24 cellular contexts compared by ENCODE assay signal in the genomic region with DNA sequence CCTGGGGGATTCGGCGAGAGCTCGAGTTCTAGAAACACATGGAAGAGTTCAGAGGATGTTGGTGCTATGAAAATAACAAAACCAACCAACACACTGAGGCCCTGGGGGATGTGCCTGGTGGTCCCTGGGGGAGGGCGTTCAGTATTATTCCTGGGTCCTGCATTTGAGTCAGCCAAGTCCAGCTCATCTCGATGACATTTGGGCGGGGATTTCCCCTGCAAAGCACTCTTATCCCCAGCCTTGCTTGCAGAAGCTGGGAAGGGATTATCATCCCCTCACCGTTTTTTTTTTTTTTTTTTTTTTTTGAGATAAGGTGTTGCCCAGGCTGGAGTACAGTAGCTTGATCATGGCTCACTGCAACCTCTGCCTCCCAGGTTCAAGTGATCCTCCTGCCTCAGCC. TPM values are rescaled to one million over a fixed set of nuclear protein-coding genes. Genes with fewer than 3 reads are reported as not detected.
A peak's percentile ranks its signal among the peaks of the same experiment; 100 is the strongest.
DNase-seq lines count a peak whose midpoint lies in the region; ATAC-seq, FAIRE-seq and TF ChIP-seq lines count a peak whose summit lies in the region.
"Had no signal": no experiment of that assay in that cellular context is flagged by ENCODE, and none has a peak within 500 bp of the region (broad histone marks: within the 10 kb centered on the region; RNA-seq: fewer than 3 reads in every experiment).

No MANE protein-coding gene starts in this region.

- no TSS peak for BruUV-seq in HepG2 (replicated peaks; lab: Mats Ljungman, UMichigan)

- no peak overlapping the region for H4K91ac ChIP-seq in neuronal stem cell (ENCODE audit: low read depth, low read length, poor library complexity)

- no peak overlapping the region for H3K14ac ChIP-seq in neuronal stem cell (ENCODE audit: low read length)

- no peak for FAIRE-seq in HepG2 (lab: Jason Lieb, UNC)

- H4K20me1 ChIP-seq in Karpas-422 (ENCODE audit: insufficient read depth, low read depth, low read length) (no peaks in the 10 kb centered on the region), HepG2 (ENCODE audit: insufficient read depth, low read length) (no peaks in the 10 kb centered on the region)

- H3K9me3 Mint-ChIP-seq in brain: peaks cover 10 to 22% (median 14%) of the 10 kb centered on the region in 5 experiments
- H3K9me3 Mint-ChIP-seq: natural killer cell treated with Interleukin-12 subunit alpha and Interleukin-12 subunit beta and Interleukin-15 and Interleukin-18, amount 100 ng/mL, for 72 hours had no signal

- peaks cover 4% of the 10 kb centered on the region for H3K27me3 Mint-ChIP-seq in brain

- peak overlapping the region; percentile 50 for H3K18ac ChIP-seq in neuronal stem cell (ENCODE audit: low read length)

- H3K23ac ChIP-seq in neuronal stem cell (ENCODE audit: low read depth, low read length, poor library complexity): no peak overlapping the region

- in situ Hi-C loops in HepG2 (cut with HindIII; ENCODE audit: extremely low pct_ligation_motif_present, low pct_unique_long_range_greater_than_20kb): no loop called here

- H3K79me2 ChIP-seq in Karpas-422 (ENCODE audit: low read length) (no peaks in the 10 kb centered on the region), HepG2 (ENCODE audit: insufficient read depth, low read length) (no peaks in the 10 kb centered on the region)

- POLR2A ChIA-PET in HepG2 (lab: Yijun Ruan, JAX): no interaction called here

- no peak overlapping the region for H2BK5ac ChIP-seq in neuronal stem cell (ENCODE audit: low read length)

- no peak for ATAC-seq in HepG2
- ATAC-seq: natural killer cell treated with Interleukin-12 subunit alpha and Interleukin-12 subunit beta and Interleukin-15 and Interleukin-18, amount 100 ng/mL, for 72 hours had no signal

- peak; percentile 70 for DNase-seq in Daoy (ENCODE audit: low read depth)
- DNase-seq in Karpas-422: peak; percentile 32
- no peak for DNase-seq in neuronal stem cell (ENCODE audit: low spot score)
- no peak for DNase-seq in HepG2 (ENCODE audit: low spot score)
- no peak for DNase-seq in testis
- DNase-seq in colonic mucosa: no peak
- no peak for DNase-seq in activated CD4-positive, alpha-beta T cell treated with anti-CD3 and anti-CD28 coated beads, Interleukin-2, amount 50 U/mL, for 1 hour
- DNase-seq: activated CD4-positive, alpha-beta memory T cell treated with anti-CD3 and anti-CD28 coated beads, Interleukin-2, amount 10 ng/mL, durations not matched to agents 7 days and 5 days; activated CD4-positive, CD25-positive, alpha-beta regulatory T cell; activated naive CD4-positive, alpha-beta T cell; anterior cingulate cortex; cerebellar nuclear complex; DMS153; esophagus squamous epithelium; KG1; midbrain; NCI-H1694 treated with DMSO at 0.1 percent for 48 hours; NCI-H2227 treated with DMSO at 0.1 percent for 48 hours; Peyer's patch; SK-N-SH had no signal

- H3K27me3 ChIP-seq in Karpas-422 (ENCODE audit: low read length) (no peaks in the 10 kb centered on the region), neuronal stem cell (ENCODE audit: control insufficient read depth in 3 of 3, insufficient read depth in 3 of 3, low read depth in 1 of 3, low read length in 3 of 3) (peaks cover 0 to 13% (median 0%) of the 10 kb centered on the region in 3 experiments), HepG2 (ENCODE audit: control insufficient read depth in 1 of 2, insufficient read depth in 2 of 2, low read length in 2 of 2) (no peaks in the 10 kb centered on the region), testis (no peaks in the 10 kb centered on the region), colonic mucosa (peaks cover 3% of the 10 kb centered on the region)
- H3K27me3 ChIP-seq: Peyer's patch had no signal

- TF ChIP-seq POLR2A in HepG2 (IDR thresholded peaks at IDR 0.05; ENCODE audit: insufficient read depth in 1 of 2, low read depth in 2 of 2, low read length in 2 of 2) (no peak), testis (IDR thresholded peaks at IDR 0.05) (no peak)

- no peak overlapping the region for H3K4ac ChIP-seq in neuronal stem cell (ENCODE audit: low read length)

- H3K4me2 ChIP-seq in Karpas-422 (ENCODE audit: low read depth, low read length, poor library complexity, severe bottlenecking) (no peak overlapping the region), neuronal stem cell (ENCODE audit: insufficient read depth, low read length, poor library complexity, severe bottlenecking) (no peak overlapping the region), HepG2 (ENCODE audit: low read depth, low read length) (no peak overlapping the region)
- H3K4me2 ChIP-seq: SK-N-SH had no signal

- no peaks in the 10 kb centered on the region for H3K79me1 ChIP-seq in neuronal stem cell (ENCODE audit: low read depth, low read length)

- H3K9ac ChIP-seq in Karpas-422 (ENCODE audit: low read length): no peak overlapping the region
- H3K9ac ChIP-seq in neuronal stem cell (ENCODE audit: low read depth, low read length, poor library complexity): no peak overlapping the region
- no peak overlapping the region for H3K9ac ChIP-seq in HepG2 (ENCODE audit: insufficient read depth, low read depth, low read length)
- no peak overlapping the region for H3K9ac ChIP-seq in colonic mucosa (ENCODE audit: low read depth in 2 of 2, low read length in 2 of 2)
- H3K9ac ChIP-seq: SK-N-SH had no signal

- no peak overlapping the region for H2BK15ac ChIP-seq in neuronal stem cell (ENCODE audit: low read length)

- H3K9me3 ChIP-seq in Karpas-422 (ENCODE audit: low read length) (no peaks in the 10 kb centered on the region), neuronal stem cell (replicated peaks in 1 of 2; ENCODE audit: control insufficient read depth in 2 of 2, insufficient read depth in 1 of 2, low read depth in 1 of 2, low read length in 2 of 2) (no peaks in the 10 kb centered on the region), HepG2 (ENCODE audit: low read length) (no peaks in the 10 kb centered on the region), testis (no peaks in the 10 kb centered on the region), colonic mucosa (no peaks in the 10 kb centered on the region)
- H3K9me3 ChIP-seq: Peyer's patch, SK-N-SH had no signal

- no peak overlapping the region for H2BK12ac ChIP-seq in neuronal stem cell (ENCODE audit: low read length)

- no CpG with 5 or more reads among the region's 7 CpGs for WGBS in neuronal stem cell (ENCODE audit: extremely low coverage in 2 of 2, insufficient read length in 2 of 2, insufficient replicate concordance in 1 of 2), 2 donors
- WGBS in HepG2 (ENCODE audit: low lambda C conversion rate): 48% methylated on average over 7 of the region's 7 CpGs
- WGBS in testis, 2 donors: 58 to 63% methylated on average over 7 of the region's 7 CpGs

- no peaks in the 10 kb centered on the region for H3K4me1 ChIP-seq in Karpas-422 (ENCODE audit: low read length)
- peaks cover 19 to 27% of the 10 kb centered on the region in 2 donors for H3K4me1 ChIP-seq in neuronal stem cell (ENCODE audit: control insufficient read depth in 2 of 2, insufficient read depth in 1 of 2, low read depth in 1 of 2, low read length in 2 of 2)
- H3K4me1 ChIP-seq in HepG2 (ENCODE audit: insufficient read depth, low read length): peaks cover 63% of the 10 kb centered on the region
- H3K4me1 ChIP-seq in testis: peaks cover 24% of the 10 kb centered on the region
- H3K4me1 ChIP-seq in colonic mucosa: no peaks in the 10 kb centered on the region

- CTCF ChIA-PET in HepG2 (lab: Yijun Ruan, JAX; ENCODE audit: low intra/inter-chr PET ratio, low total read pairs): no interaction called here

- peaks cover 45% of the 10 kb centered on the region for H3K4me1 Mint-ChIP-seq in brain
- H3K4me1 Mint-ChIP-seq: activated CD4-positive, alpha-beta memory T cell treated with anti-CD3 and anti-CD28 coated beads, Interleukin-2, amount 10 ng/mL, durations not matched to agents 7 days and 5 days had no signal

- H3K27ac ChIP-seq in Karpas-422 (ENCODE audit: low read length) (no peak overlapping the region), neuronal stem cell (replicated peaks; ENCODE audit: low read length) (no peak overlapping the region), HepG2 (ENCODE audit: extremely low read length, insufficient read depth, low read length) (no peak overlapping the region), testis (no peak overlapping the region), colonic mucosa (no peak overlapping the region)
- H3K27ac ChIP-seq: esophagus squamous epithelium, Peyer's patch had no signal

- no peaks in the 10 kb centered on the region for H3K9me2 ChIP-seq in Karpas-422 (replicated peaks; ENCODE audit: insufficient read depth, low read length)
- H3K9me2 ChIP-seq: SK-N-SH had no signal

- peaks cover 27% of the 10 kb centered on the region for H3K36me3 Mint-ChIP-seq in brain

- H3K27ac Mint-ChIP-seq in brain: peak overlapping the region in 4 of 5 experiments; percentile 60 to 95 (median 74)
- H3K27ac Mint-ChIP-seq: activated CD4-positive, alpha-beta memory T cell treated with anti-CD3 and anti-CD28 coated beads, Interleukin-2, amount 10 ng/mL, durations not matched to agents 7 days and 5 days; natural killer cell treated with Interleukin-12 subunit alpha and Interleukin-12 subunit beta and Interleukin-15 and Interleukin-18, amount 100 ng/mL, for 72 hours; T-helper 2 cell treated with Interferon-gamma antibody and Interleukin-4, amounts not matched to agents 5 μg/mL and 100 μg/mL, for 36 hours had no signal

- intact Hi-C loops in HepG2 (cut with micrococcal nuclease; ENCODE audit: unreplicated experiment) (no loop called here), testis (cut with DNase I; ENCODE audit: low total_unique reads) (no loop called here), colonic mucosa (cut with DNase I) (no loop called here)

- no peak overlapping the region for H2AFZ ChIP-seq in Karpas-422 (ENCODE audit: low read length)
- H2AFZ ChIP-seq in neuronal stem cell (ENCODE audit: low read length): no peak overlapping the region
- H2AFZ ChIP-seq in HepG2 (ENCODE audit: low read length): no peak overlapping the region

- no peak overlapping the region for H4K8ac ChIP-seq in neuronal stem cell (ENCODE audit: low read depth, low read length)

- H2AK5ac ChIP-seq in neuronal stem cell (ENCODE audit: low read depth, low read length): no peak overlapping the region

- TF ChIP-seq EP300 in HepG2 (IDR thresholded peaks at IDR 0.05; ENCODE audit: low read depth in 2 of 2, low read length in 2 of 2) (no peak), HepG2 (CRISPR knock-in tag; IDR thresholded peaks at IDR 0.05; ENCODE audit: borderline replicate concordance) (no peak)

- H3K4me3 ChIP-seq in Karpas-422 (ENCODE audit: low read length) (no peak overlapping the region), neuronal stem cell (ENCODE audit: low read length in 2 of 2) (no peak overlapping the region), HepG2 (replicated peaks in 1 of 3; ENCODE audit: insufficient read depth in 1 of 3, low read depth in 2 of 3, low read length in 3 of 3) (no peak overlapping the region), testis (no peak overlapping the region), colonic mucosa (no peak overlapping the region)
- H3K4me3 ChIP-seq: esophagus squamous epithelium, Peyer's patch had no signal

- no peak for TF ChIP-seq RAD21 in HepG2 (CRISPR knock-in tag; IDR thresholded peaks at IDR 0.05)

- no peak overlapping the region for H2BK120ac ChIP-seq in neuronal stem cell (ENCODE audit: low read depth, low read length)

- TF ChIP-seq CTCF in brain (conservative IDR thresholded peaks at IDR 0.05) (no peak), HepG2 (CRISPR knock-in tag; IDR thresholded peaks at IDR 0.05) (no peak), testis (IDR thresholded peaks at IDR 0.05) (no peak), colonic mucosa (IDR thresholded peaks at IDR 0.05) (no peak)

- H3K36me3 ChIP-seq in Karpas-422 (ENCODE audit: insufficient read depth, low read length): no peaks in the 10 kb centered on the region
- no peaks in the 10 kb centered on the region for H3K36me3 ChIP-seq in neuronal stem cell (replicated peaks in 1 of 2; ENCODE audit: control insufficient read depth in 2 of 2, insufficient read depth in 2 of 2, low read length in 2 of 2)
- H3K36me3 ChIP-seq in HepG2 (replicated peaks in 1 of 2; ENCODE audit: control insufficient read depth in 1 of 2, insufficient read depth in 2 of 2, low read length in 2 of 2): no peaks in the 10 kb centered on the region
- no peaks in the 10 kb centered on the region for H3K36me3 ChIP-seq in testis (ENCODE audit: low read depth, missing control alignments)
- no peaks in the 10 kb centered on the region for H3K36me3 ChIP-seq in colonic mucosa
- H3K36me3 ChIP-seq: esophagus squamous epithelium, Peyer's patch had no signal

- H3K4me3 Mint-ChIP-seq in brain: peak overlapping the region in 2 of 5 experiments; percentile 56 to 71
- H3K4me3 Mint-ChIP-seq: activated CD4-positive, alpha-beta memory T cell treated with anti-CD3 and anti-CD28 coated beads, Interleukin-2, amount 10 ng/mL, durations not matched to agents 7 days and 5 days; natural killer cell treated with Interleukin-12 subunit alpha and Interleukin-12 subunit beta and Interleukin-15 and Interleukin-18, amount 100 ng/mL, for 72 hours; T-helper 2 cell treated with Interferon-gamma antibody and Interleukin-4, amounts not matched to agents 5 μg/mL and 100 μg/mL, for 36 hours had no signal

RNA-seq across cellular contexts. Expression of a gene that starts 2.1 kb away (rescaled TPM):
- total RNA-seq in Daoy (2014; rRNA removed; shearing (Covaris generic)): not detected in 2 replicates
- total RNA-seq in Karpas-422 (2014; rRNA removed; shearing (Covaris generic); ENCODE audit: low replicate concordance): 0.47 TPM in 1 of 2 replicates, not detected in the other
- polyA plus RNA-seq in brain (ENCODE audit: insufficient read depth, low read depth, low replicate concordance): not detected
- polyA plus RNA-seq in neuronal stem cell (2013, experiment 1 of 2): 0.26 TPM
- polyA plus RNA-seq in neuronal stem cell (2013, experiment 2 of 2): 0.36 TPM
- 0.40 TPM in 1 of 2 replicates, not detected in the other for total RNA-seq in HepG2 (2016; rRNA removed; fragmentation: Illumina TruSeq; extraction: Trizol)
- 0.18 TPM in 1 of 2 replicates, not detected in the other for total RNA-seq in HepG2 (2016; cell fraction: cytosol; rRNA removed; fragmentation: Illumina TruSeq; extraction: Trizol; ENCODE audit: low read depth)
- 0.39 and 0.61 TPM in 2 replicates for total RNA-seq in HepG2 (2016; cell fraction: insoluble cytoplasmic fraction; rRNA removed; fragmentation: Illumina TruSeq; extraction: Trizol)
- 0.24 and 0.25 TPM in 2 replicates for total RNA-seq in HepG2 (2016; cell fraction: membrane; rRNA removed; fragmentation: Illumina TruSeq; extraction: Trizol)
- 0.43 and 0.91 TPM in 2 replicates for total RNA-seq in HepG2 (2016; cell fraction: nucleus; rRNA removed; fragmentation: Illumina TruSeq; extraction: Trizol)
- 0.30 and 0.42 TPM in 2 replicates for polyA plus RNA-seq in HepG2 (2011; rRNA removed)
- polyA plus RNA-seq in HepG2 (2011; cell fraction: cytosol; rRNA removed): 0.12 and 0.32 TPM in 2 replicates
- polyA plus RNA-seq in HepG2 (2011; cell fraction: nucleus; rRNA removed): 3.5 and 3.6 TPM in 2 replicates
- polyA plus RNA-seq in HepG2 (2012): 0.39 and 0.67 TPM in 2 replicates
- polyA plus RNA-seq in HepG2 (2016; cell fraction: cytosol; fragmentation: Illumina TruSeq; extraction: Trizol; ENCODE audit: low read depth): not detected in 2 replicates
- 0.09 TPM in 1 of 2 replicates, not detected in the other for polyA plus RNA-seq in HepG2 (2016; cell fraction: insoluble cytoplasmic fraction; fragmentation: Illumina TruSeq; extraction: Trizol; ENCODE audit: low read depth)
- not detected in 2 replicates for polyA plus RNA-seq in HepG2 (2016; cell fraction: membrane; fragmentation: Illumina TruSeq; extraction: Trizol; ENCODE audit: low read depth)
- polyA plus RNA-seq in HepG2 (2016; cell fraction: nucleus; fragmentation: Illumina TruSeq; extraction: Trizol; ENCODE audit: insufficient read depth, low read depth): 0.45 and 0.49 TPM in 2 replicates
- polyA minus RNA-seq in HepG2 (2011; rRNA and poly(A)+ RNA removed; ENCODE audit: low replicate concordance): 0.09 and 1.2 TPM in 2 replicates
- polyA minus RNA-seq in HepG2 (2011; cell fraction: cytosol; rRNA and poly(A)+ RNA removed): not detected in 2 replicates
- 1.4 and 2.1 TPM in 2 replicates for polyA minus RNA-seq in HepG2 (2011; cell fraction: nucleus; rRNA and poly(A)+ RNA removed)
- total RNA-seq in testis: 1 to 10 TPM; 3.9 to 8.8 TPM
- 3.3 TPM for polyA plus RNA-seq in testis (ENCODE audit: insufficient read depth, low read depth, low replicate concordance)
- under 1 TPM in 1 of 2 donors, not detected in 1; 0.10 TPM for total RNA-seq in colonic mucosa
- total RNA-seq: H4 had no signal

Comparison
In these comparisons a context has a peak if more than half of its experiments do, and no peak if none do; other contexts are left out.
1. DNase-seq: peak in Daoy (single experiment) and Karpas-422 (single experiment); none in neuronal stem cell (single experiment), HepG2 (single experiment), testis (single experiment), colonic mucosa (single experiment) and activated CD4-positive, alpha-beta T cell treated with anti-CD3 and anti-CD28 coated beads, Interleukin-2, amount 50 U/mL, for 1 hour (single experiment).